Comparison of ENCODE assay signal across 8 cellular contexts in genomic region chr17:47802341-47803022, GRCh38. TPM values are rescaled to one million over a fixed set of nuclear protein-coding genes. Genes with fewer than 3 reads are reported as not detected.
A peak's percentile ranks its signal among the peaks of the same experiment; 100 is the strongest.
DNase-seq lines count a peak whose midpoint lies in the region; ATAC-seq, FAIRE-seq and TF ChIP-seq lines count a peak whose summit lies in the region.

No MANE protein-coding gene starts in this region.

- H3K27ac ChIP-seq in lower lobe of right lung, result no peak overlapping the region

- peaks cover 5% of the 10 kb centered on the region for H3K27me3 ChIP-seq in bronchial epithelial cell (ENCODE audit: control insufficient read depth, insufficient read depth, low read length)
- H3K27me3 ChIP-seq in lower lobe of right lung (ENCODE audit: low read depth), result no peaks in the 10 kb centered on the region

- no peaks in the 10 kb centered on the region for H3K4me1 ChIP-seq in lower lobe of right lung

- peaks cover 6% of the 10 kb centered on the region for H3K36me3 ChIP-seq in bronchial epithelial cell (ENCODE audit: control insufficient read depth, insufficient read depth, low read length)
- H3K36me3 ChIP-seq in lower lobe of right lung, result peaks cover 11% of the 10 kb centered on the region

- DNase-seq in Right ventricle myocardium superior (no peak), cardiac septum (ENCODE audit: low spot score) (no peak), NCI-H1930 (lab: John Stamatoyannopoulos, UW) (peak; percentile 21 to 36), UCSD-AML1 (lab: John Stamatoyannopoulos, UW; ENCODE audit: unreplicated experiment) (peak; percentile 21), bronchial epithelial cell (ENCODE audit: low read depth) (peak; percentile 43), lower lobe of right lung (no peak)
- peak; percentile 25 to 26 for DNase-seq in stimulated activated CD8-positive, alpha-beta memory T cell treated with anti-CD3 and anti-CD28 coated beads, Interleukin-15, amount 100 ng/mL, for 4 hours (ENCODE audit: low read depth in 2 of 2)

- TF ChIP-seq CTCF in bronchial epithelial cell (IDR thresholded peaks at IDR 0.05; ENCODE audit: insufficient read depth, low read length, severe bottlenecking), result peak; percentile 85
- TF ChIP-seq CTCF in lower lobe of right lung (IDR thresholded peaks at IDR 0.05), result peak; percentile 50

- H3K9me3 ChIP-seq in lower lobe of right lung, result no peaks in the 10 kb centered on the region

- FAIRE-seq in bronchial epithelial cell (lab: Jason Lieb, UNC), result no peak

- intact Hi-C loops in Right ventricle myocardium superior (cut with DNase I) (no loop called here), cardiac septum (cut with DNase I) (loop anchor here (5.0 kb wide), 1 partner anchor 105 kb away; no protein-coding TSS in a partner anchor), lower lobe of right lung (cut with DNase I) (no loop called here)

- H3K4me3 ChIP-seq in bronchial epithelial cell (ENCODE audit: low read depth, low read length) (no peak overlapping the region), lower lobe of right lung (no peak overlapping the region)

- peak; percentile 68 for ATAC-seq in Right ventricle myocardium superior (ENCODE audit: poor library complexity)
- ATAC-seq in lower lobe of right lung, result peak; percentile 60 to 73
- no peak for ATAC-seq in GM21367 (IDR thresholded peaks at IDR 0.05; ENCODE audit: unreplicated experiment)

RNA-seq across cellular contexts. Expression of gene OSBPL7, which starts 19.1 kb away (rescaled TPM):
- total RNA-seq in Right ventricle myocardium superior (4.8 TPM), cardiac septum (8.7 TPM), bronchial epithelial cell (1.3 and 1.5 TPM in 2 replicates), lower lobe of right lung (15.0 TPM)

RNA-seq across cellular contexts. Expression of gene MRPL10, which starts 28.9 kb away (rescaled TPM):
- total RNA-seq in Right ventricle myocardium superior (53.5 TPM), cardiac septum (55.5 TPM), bronchial epithelial cell (9.6 and 14.0 TPM in 2 replicates), lower lobe of right lung (33.2 TPM)

RNA-seq across cellular contexts. Expression of gene LRRC46, which starts 29.0 kb away (rescaled TPM):
- total RNA-seq in Right ventricle myocardium superior (0.19 TPM), cardiac septum (0.27 TPM), bronchial epithelial cell (not detected in 2 replicates), lower lobe of right lung (11.6 TPM)

RNA-seq across cellular contexts. Expression of gene SCRN2, which starts 38.6 kb away (rescaled TPM):
- total RNA-seq in Right ventricle myocardium superior (24.2 TPM), cardiac septum (32.1 TPM), bronchial epithelial cell (23.7 and 28.2 TPM in 2 replicates), lower lobe of right lung (30.9 TPM)

RNA-seq across cellular contexts. Expression of gene SP6, which starts 48.5 kb away (rescaled TPM):
- total RNA-seq in Right ventricle myocardium superior (0.08 TPM), cardiac septum (0.08 TPM), bronchial epithelial cell (0.79 and 2.4 TPM in 2 replicates), lower lobe of right lung (4.7 TPM)

Comparison
In these comparisons a context has a peak if more than half of its experiments do, and no peak if none do; other contexts are left out.
1. DNase-seq: peak in NCI-H1930 (2 of 2), UCSD-AML1 (single experiment), bronchial epithelial cell (single experiment) and stimulated activated CD8-positive, alpha-beta memory T cell treated with anti-CD3 and anti-CD28 coated beads, Interleukin-15, amount 100 ng/mL, for 4 hours (2 of 2); none in Right ventricle myocardium superior (single experiment), cardiac septum (single experiment) and lower lobe of right lung (single experiment).